ENCODE assay signal across 31 cellular contexts in genomic region chr14:51504626-51505025, GRCh38.
"Had no signal": no experiment of that assay in that cellular context is flagged by ENCODE, and none has a peak within 500 bp of the region (broad histone marks: within the 10 kb centered on the region; RNA-seq: fewer than 3 reads in every experiment).

No MANE protein-coding gene starts in this region.

- H3K4me3 Mint-ChIP-seq: activated CD4-positive, alpha-beta memory T cell treated with anti-CD3 and anti-CD28 coated beads, Interleukin-2, amount 10 ng/mL, durations not matched to agents 7 days and 5 days; activated CD4-positive, alpha-beta T cell treated with anti-CD3 and anti-CD28 coated beads, Interleukin-2, amount 10 ng/mL, durations not matched to agents 24 days and 14 days; activated T-cell treated with anti-CD3 and anti-CD28 coated beads, Interleukin-2, amount 50 U/mL, for 24 hours; effector memory CD8-positive, alpha-beta T cell; naive thymus-derived CD8-positive, alpha-beta T cell; neural crest cell; stimulated activated effector memory CD8-positive, alpha-beta T cell treated with anti-CD3 and anti-CD28 coated beads, Interleukin-12 subunit alpha, Interleukin-12 subunit beta, amount 100 ng/mL, for 72 hours; stimulated activated naive CD8-positive, alpha-beta T cell treated with anti-CD3 and anti-CD28 coated beads, Interleukin-15, amount 100 ng/mL, for 72 hours had no signal

- DNase-seq: activated CD4-positive, alpha-beta memory T cell treated with anti-CD3 and anti-CD28 coated beads, Interleukin-2, amount 10 ng/mL, durations not matched to agents 7 days and 5 days; activated CD4-positive, alpha-beta T cell treated with anti-CD3 and anti-CD28 coated beads, Interleukin-2, amount 10 ng/mL, durations not matched to agents 24 days and 14 days; activated CD4-positive, CD25-positive, alpha-beta regulatory T cell treated with anti-CD3 and anti-CD28 coated beads, Interleukin-2, amount 50 U/mL, for 72 hours; activated CD8-positive, alpha-beta memory T cell treated with anti-CD3 and anti-CD28 coated beads, Interleukin-2, amount 50 U/mL, for 48 hours; activated gamma-delta T cell; activated naive CD4-positive, alpha-beta T cell treated with anti-CD3 and anti-CD28 coated beads, Interleukin-2, amount 50 U/mL, for 16 hours; activated T-cell treated with anti-CD3 and anti-CD28 coated beads, Interleukin-2, amount 50 U/mL, for 24 hours; amniotic stem cell; brain microvascular endothelial cell; caudate nucleus; cortex of kidney; effector memory CD8-positive, alpha-beta T cell; esophagus squamous epithelium; foreskin melanocyte; islet precursor cell; left cardiac atrium; left ventricle myocardium superior; naive thymus-derived CD8-positive, alpha-beta T cell; nucleus accumbens; pancreas; retina; small intestine; stimulated activated CD4-positive, alpha-beta T cell treated with anti-CD3 and anti-CD28 coated beads, Interleukin-4, amount 100 ng/mL, for 24 hours; stimulated activated naive CD8-positive, alpha-beta T cell treated with anti-CD3 and anti-CD28 coated beads, Interleukin-15, amount 100 ng/mL, for 72 hours; substantia nigra; T-helper 2 cell; thyroid gland had no signal

- H3K27ac Mint-ChIP-seq: activated CD4-positive, alpha-beta memory T cell treated with anti-CD3 and anti-CD28 coated beads, Interleukin-2, amount 10 ng/mL, durations not matched to agents 7 days and 5 days; activated CD4-positive, alpha-beta T cell treated with anti-CD3 and anti-CD28 coated beads, Interleukin-2, amount 10 ng/mL, durations not matched to agents 24 days and 14 days; activated T-cell treated with anti-CD3 and anti-CD28 coated beads, Interleukin-2, amount 50 U/mL, for 24 hours; effector memory CD8-positive, alpha-beta T cell; naive thymus-derived CD8-positive, alpha-beta T cell; stimulated activated effector memory CD8-positive, alpha-beta T cell treated with anti-CD3 and anti-CD28 coated beads, Interleukin-12 subunit alpha, Interleukin-12 subunit beta, amount 100 ng/mL, for 72 hours; stimulated activated naive CD8-positive, alpha-beta T cell treated with anti-CD3 and anti-CD28 coated beads, Interleukin-15, amount 100 ng/mL, for 72 hours had no signal

- H3K9me3 ChIP-seq: esophagus squamous epithelium, pancreas, prostate gland, thyroid gland had no signal

- H3K36me3 Mint-ChIP-seq: naive thymus-derived CD8-positive, alpha-beta T cell; stimulated activated effector memory CD8-positive, alpha-beta T cell treated with anti-CD3 and anti-CD28 coated beads, Interleukin-12 subunit alpha, Interleukin-12 subunit beta, amount 100 ng/mL, for 72 hours had no signal

- H3K4me1 Mint-ChIP-seq: activated CD4-positive, alpha-beta memory T cell treated with anti-CD3 and anti-CD28 coated beads, Interleukin-2, amount 10 ng/mL, durations not matched to agents 7 days and 5 days; activated CD4-positive, alpha-beta T cell treated with anti-CD3 and anti-CD28 coated beads, Interleukin-2, amount 10 ng/mL, durations not matched to agents 24 days and 14 days; naive thymus-derived CD8-positive, alpha-beta T cell; stimulated activated effector memory CD8-positive, alpha-beta T cell treated with anti-CD3 and anti-CD28 coated beads, Interleukin-12 subunit alpha, Interleukin-12 subunit beta, amount 100 ng/mL, for 72 hours; stimulated activated naive CD8-positive, alpha-beta T cell treated with anti-CD3 and anti-CD28 coated beads, Interleukin-15, amount 100 ng/mL, for 72 hours had no signal

- ATAC-seq: effector memory CD8-positive, alpha-beta T cell; left cardiac atrium; left ventricle myocardium superior; naive thymus-derived CD8-positive, alpha-beta T cell; pancreas; sciatic nerve; stimulated activated effector memory CD8-positive, alpha-beta T cell treated with anti-CD3 and anti-CD28 coated beads, Interleukin-12 subunit alpha, Interleukin-12 subunit beta, amount 100 ng/mL, for 72 hours; stimulated activated naive CD8-positive, alpha-beta T cell treated with anti-CD3 and anti-CD28 coated beads, Interleukin-15, amount 100 ng/mL, for 72 hours had no signal
